Comparison of ENCODE assay signal across 1 cellular context in genomic region chr9:116477584-116478141, GRCh38.
TF ChIP-seq lines count a peak whose summit lies in the region.

No MANE protein-coding gene starts in this region.

TF ChIP-seq in GM23338, 12 proteins besides CTCF, POLR2A, EP300 and RAD21 (continued from another document):
- TF ChIP-seq, protein P1, sequence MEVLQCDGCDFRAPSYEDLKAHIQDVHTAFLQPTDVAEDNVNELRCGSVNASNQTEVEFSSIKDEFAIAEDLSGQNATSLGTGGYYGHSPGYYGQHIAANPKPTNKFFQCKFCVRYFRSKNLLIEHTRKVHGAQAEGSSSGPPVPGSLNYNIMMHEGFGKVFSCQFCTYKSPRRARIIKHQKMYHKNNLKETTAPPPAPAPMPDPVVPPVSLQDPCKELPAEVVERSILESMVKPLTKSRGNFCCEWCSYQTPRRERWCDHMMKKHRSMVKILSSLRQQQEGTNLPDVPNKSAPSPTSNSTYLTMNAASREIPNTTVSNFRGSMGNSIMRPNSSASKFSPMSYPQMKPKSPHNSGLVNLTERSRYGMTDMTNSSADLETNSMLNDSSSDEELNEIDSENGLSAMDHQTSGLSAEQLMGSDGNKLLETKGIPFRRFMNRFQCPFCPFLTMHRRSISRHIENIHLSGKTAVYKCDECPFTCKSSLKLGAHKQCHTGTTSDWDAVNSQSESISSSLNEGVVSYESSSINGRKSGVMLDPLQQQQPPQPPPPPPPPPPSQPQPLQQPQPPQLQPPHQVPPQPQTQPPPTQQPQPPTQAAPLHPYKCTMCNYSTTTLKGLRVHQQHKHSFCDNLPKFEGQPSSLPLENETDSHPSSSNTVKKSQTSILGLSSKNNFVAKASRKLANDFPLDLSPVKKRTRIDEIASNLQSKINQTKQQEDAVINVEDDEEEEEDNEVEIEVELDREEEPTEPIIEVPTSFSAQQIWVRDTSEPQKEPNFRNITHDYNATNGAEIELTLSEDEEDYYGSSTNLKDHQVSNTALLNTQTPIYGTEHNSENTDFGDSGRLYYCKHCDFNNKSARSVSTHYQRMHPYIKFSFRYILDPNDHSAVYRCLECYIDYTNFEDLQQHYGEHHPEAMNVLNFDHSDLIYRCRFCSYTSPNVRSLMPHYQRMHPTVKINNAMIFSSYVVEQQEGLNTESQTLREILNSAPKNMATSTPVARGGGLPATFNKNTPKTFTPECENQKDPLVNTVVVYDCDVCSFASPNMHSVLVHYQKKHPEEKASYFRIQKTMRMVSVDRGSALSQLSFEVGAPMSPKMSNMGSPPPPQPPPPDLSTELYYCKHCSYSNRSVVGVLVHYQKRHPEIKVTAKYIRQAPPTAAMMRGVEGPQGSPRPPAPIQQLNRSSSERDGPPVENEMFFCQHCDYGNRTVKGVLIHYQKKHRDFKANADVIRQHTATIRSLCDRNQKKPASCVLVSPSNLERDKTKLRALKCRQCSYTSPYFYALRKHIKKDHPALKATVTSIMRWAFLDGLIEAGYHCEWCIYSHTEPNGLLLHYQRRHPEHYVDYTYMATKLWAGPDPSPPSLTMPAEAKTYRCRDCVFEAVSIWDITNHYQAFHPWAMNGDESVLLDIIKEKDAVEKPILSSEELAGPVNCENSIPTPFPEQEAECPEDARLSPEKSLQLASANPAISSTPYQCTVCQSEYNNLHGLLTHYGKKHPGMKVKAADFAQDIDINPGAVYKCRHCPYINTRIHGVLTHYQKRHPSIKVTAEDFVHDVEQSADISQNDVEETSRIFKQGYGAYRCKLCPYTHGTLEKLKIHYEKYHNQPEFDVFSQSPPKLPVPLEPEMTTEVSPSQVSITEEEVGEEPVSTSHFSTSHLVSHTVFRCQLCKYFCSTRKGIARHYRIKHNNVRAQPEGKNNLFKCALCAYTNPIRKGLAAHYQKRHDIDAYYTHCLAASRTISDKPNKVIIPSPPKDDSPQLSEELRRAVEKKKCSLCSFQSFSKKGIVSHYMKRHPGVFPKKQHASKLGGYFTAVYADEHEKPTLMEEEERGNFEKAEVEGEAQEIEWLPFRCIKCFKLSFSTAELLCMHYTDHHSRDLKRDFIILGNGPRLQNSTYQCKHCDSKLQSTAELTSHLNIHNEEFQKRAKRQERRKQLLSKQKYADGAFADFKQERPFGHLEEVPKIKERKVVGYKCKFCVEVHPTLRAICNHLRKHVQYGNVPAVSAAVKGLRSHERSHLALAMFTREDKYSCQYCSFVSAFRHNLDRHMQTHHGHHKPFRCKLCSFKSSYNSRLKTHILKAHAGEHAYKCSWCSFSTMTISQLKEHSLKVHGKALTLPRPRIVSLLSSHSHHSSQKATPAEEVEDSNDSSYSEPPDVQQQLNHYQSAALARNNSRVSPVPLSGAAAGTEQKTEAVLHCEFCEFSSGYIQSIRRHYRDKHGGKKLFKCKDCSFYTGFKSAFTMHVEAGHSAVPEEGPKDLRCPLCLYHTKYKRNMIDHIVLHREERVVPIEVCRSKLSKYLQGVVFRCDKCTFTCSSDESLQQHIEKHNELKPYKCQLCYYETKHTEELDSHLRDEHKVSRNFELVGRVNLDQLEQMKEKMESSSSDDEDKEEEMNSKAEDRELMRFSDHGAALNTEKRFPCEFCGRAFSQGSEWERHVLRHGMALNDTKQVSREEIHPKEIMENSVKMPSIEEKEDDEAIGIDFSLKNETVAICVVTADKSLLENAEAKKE (CRISPR knock-in tag; IDR thresholded peaks at IDR 0.05), result no peak
TF ChIP-seq in GM23338: peak in this region for 0.
